ENCODE assay signal across 8 cellular contexts in the genomic region with DNA sequence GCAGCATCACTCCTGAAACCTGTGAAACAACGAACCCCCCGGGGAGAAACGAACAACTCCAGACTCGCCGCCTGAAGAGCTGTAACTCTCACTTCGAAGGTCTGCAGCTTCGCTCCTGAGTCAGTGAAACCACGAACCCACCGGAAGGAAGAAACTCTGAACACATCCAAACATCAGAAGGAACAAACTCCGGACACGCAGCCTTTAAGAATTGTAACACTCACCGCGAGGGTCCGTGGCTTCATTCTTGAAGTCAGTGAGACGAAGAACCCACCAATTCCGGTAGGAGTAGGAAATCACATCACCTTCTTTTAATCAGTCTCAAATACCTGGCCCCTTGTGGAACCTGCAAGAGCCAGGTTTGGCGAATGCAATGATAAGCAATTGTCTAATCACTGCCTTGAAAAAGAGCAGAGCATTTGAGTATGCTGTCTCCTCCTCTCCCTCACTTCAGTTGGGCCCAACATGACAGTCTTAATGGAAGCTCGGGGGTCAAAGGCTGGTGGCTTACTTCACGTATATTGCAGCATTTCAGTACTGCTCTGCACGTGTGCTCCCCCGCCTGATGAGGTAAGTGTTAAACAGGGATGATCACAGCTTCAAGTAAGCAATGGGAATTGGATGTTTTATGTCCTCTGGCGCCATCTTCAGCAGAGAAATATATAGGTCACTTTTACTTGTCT. TPM values are rescaled to one million over a fixed set of nuclear protein-coding genes. Genes with fewer than 3 reads are reported as not detected.
DNase-seq lines count a peak whose midpoint lies in the region; ATAC-seq and TF ChIP-seq lines count a peak whose summit lies in the region.

No MANE protein-coding gene starts in this region.

- TF ChIP-seq POLR2A in body of pancreas (IDR thresholded peaks at IDR 0.05) = no peak

- H3K9me3 ChIP-seq in body of pancreas = no peaks in the 10 kb centered on the region

- H3K36me3 ChIP-seq in body of pancreas (replicated peaks in 1 of 2; ENCODE audit: insufficient read depth in 1 of 2, low read depth in 2 of 2) = no peaks in the 10 kb centered on the region

- DNase-seq in Ammon's horn (ENCODE audit: low spot score) (peak; percentile 86), NCI-H2081 (lab: John Stamatoyannopoulos, UW) (peak; percentile 50 to 69), T-helper 22 cell (ENCODE audit: low read depth) (peak; percentile 46), body of pancreas (peak; percentile 43 to 76 (median 61)), iPS-NIHi7 (ENCODE audit: extremely low spot score) (peak; percentile 84)
- DNase-seq in stimulated activated CD4-positive, alpha-beta T cell treated with anti-CD3 and anti-CD28 coated beads, Interleukin-1b, Interleukin-23, amount 100 ng/mL, for 24 hours (ENCODE audit: low read depth in 4 of 4, low spot score in 1 of 4) = peak; percentile 25 to 36 (median 28)

- ATAC-seq in GM18870 (IDR thresholded peaks at IDR 0.05; ENCODE audit: unreplicated experiment) (peak; percentile 94), HG03064 (IDR thresholded peaks at IDR 0.05; ENCODE audit: low read depth, unreplicated experiment) (peak; percentile 92), body of pancreas (peak; percentile 92)

- H3K4me3 ChIP-seq in body of pancreas = no peak overlapping the region

- intact Hi-C loops in body of pancreas (cut with DNase I) = loop anchor here (5.0 kb wide), 1 partner anchor 289 kb away; no protein-coding TSS in a partner anchor

- peak; percentile 46 to 93 (median 79) for TF ChIP-seq CTCF in body of pancreas (IDR thresholded peaks at IDR 0.05)

- H3K4me1 ChIP-seq in body of pancreas = peaks cover 3% of the 10 kb centered on the region

- no peak overlapping the region for H3K27ac ChIP-seq in body of pancreas

- H3K27me3 ChIP-seq in body of pancreas = no peaks in the 10 kb centered on the region

- WGBS in body of pancreas, 2 donors = 52 to 62% methylated on average over 21 to 22 of the region's 22 CpGs

RNA-seq across cellular contexts. Expression of gene IRGM, which starts 0.5 kb away (rescaled TPM):
- total RNA-seq in body of pancreas = not detected

RNA-seq across cellular contexts. Expression of gene ZNF300, which starts 58.0 kb away (rescaled TPM):
- total RNA-seq in body of pancreas = 1 to 10 TPM; 4.7 to 7.9 TPM

Comparison
In these comparisons a context has a peak if more than half of its experiments do, and no peak if none do; other contexts are left out.
1. DNase-seq: peak in every context shown above with its lines; median percentile 86 in Ammon's horn; 84 in iPS-NIHi7; 61 in body of pancreas; 60 in NCI-H2081; 46 in T-helper 22 cell; 28 in stimulated activated CD4-positive, alpha-beta T cell treated with anti-CD3 and anti-CD28 coated beads, Interleukin-1b, Interleukin-23, amount 100 ng/mL, for 24 hours.